ENCODE assay signal across 1 cellular context in genomic region chr14:93032301-93032929, GRCh38.
TF ChIP-seq lines count a peak whose summit lies in the region.

No MANE protein-coding gene starts in this region.

TF ChIP-seq in HCT116, 20 proteins besides CTCF, POLR2A, EP300 and RAD21:
- TF ChIP-seq ATF3 (IDR thresholded peaks at IDR 0.05) (no peak), TCF7L2 (IDR thresholded peaks at IDR 0.05; ENCODE audit: borderline replicate concordance, extremely low read depth, insufficient read depth, insufficient read length) (no peak), EZH2phosphoT487 (IDR thresholded peaks at IDR 0.05; ENCODE audit: borderline replicate concordance) (no peak), ZNF274 (IDR thresholded peaks at IDR 0.05; ENCODE audit: low read depth, low read length) (no peak), JUND (IDR thresholded peaks at IDR 0.05) (no peak), ZFX (IDR thresholded peaks at IDR 0.05) (no peak), YY1 (IDR thresholded peaks at IDR 0.05; ENCODE audit: extremely low read depth, insufficient replicate concordance, low read depth, low read length) (no peak), EZH2 (IDR thresholded peaks at IDR 0.05) (no peak)
